8 cellular contexts compared by ENCODE assay signal in the genomic region with DNA sequence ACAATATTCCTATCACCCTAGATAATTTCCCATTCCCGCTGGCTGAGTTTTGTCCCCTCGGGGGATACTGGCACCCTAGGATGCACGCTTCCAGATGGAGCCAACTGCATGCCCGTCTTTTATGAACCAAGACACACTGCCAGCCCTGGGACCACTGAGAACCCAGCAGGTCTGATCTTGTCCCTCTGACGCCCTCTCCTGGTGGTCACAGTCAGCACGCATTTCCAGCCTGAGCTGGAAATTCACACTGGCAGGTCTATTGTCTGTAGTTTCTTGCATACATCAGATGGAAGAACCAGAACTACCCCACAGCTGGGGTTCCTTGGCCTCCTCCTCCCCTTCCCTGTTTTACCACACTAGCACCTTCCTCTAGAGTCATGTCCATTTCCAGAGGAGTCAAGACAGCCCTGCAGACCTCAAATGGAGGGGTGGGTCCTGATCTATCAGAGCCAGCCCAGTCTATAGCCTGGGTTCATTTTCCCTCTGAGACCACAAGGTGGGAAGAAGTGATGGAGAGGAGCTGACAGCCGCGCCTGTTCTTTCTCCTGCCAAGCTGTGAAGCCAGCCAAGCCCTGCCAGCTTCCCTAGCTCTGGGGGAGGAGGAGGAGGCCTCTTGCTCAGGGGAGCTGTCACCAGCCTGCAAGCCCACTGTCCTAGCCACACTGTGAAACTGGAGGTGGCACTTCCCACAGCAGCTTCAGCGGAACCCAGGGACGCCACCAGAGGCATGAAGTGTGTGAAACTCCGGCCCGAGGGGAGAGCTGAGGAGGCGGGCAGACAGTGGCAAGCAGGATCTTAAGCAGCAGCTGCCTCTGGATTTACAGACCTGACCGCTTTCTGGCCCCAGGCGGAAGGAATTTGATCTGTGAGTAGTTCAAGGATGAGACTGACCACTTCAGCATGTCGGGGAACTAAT. TPM values are rescaled to one million over a fixed set of nuclear protein-coding genes. Genes with fewer than 3 reads are reported as not detected.
DNase-seq lines count a peak whose midpoint lies in the region; ATAC-seq and TF ChIP-seq lines count a peak whose summit lies in the region.

No MANE protein-coding gene starts in this region.

- peak; percentile 77 for TF ChIP-seq CTCF in mucosa of descending colon (IDR thresholded peaks at IDR 0.05)

- no peaks in the 10 kb centered on the region for H3K9me3 Mint-ChIP-seq in activated CD8-positive, alpha-beta T cell treated with anti-CD3 and anti-CD28 coated beads, Interleukin-2, amount 10 ng/mL, durations not matched to agents 7 days and 5 days (ENCODE audit: insufficient read depth)
- no peaks in the 10 kb centered on the region for H3K9me3 Mint-ChIP-seq in effector memory CD8-positive, alpha-beta T cell

- H3K4me3 Mint-ChIP-seq in activated CD8-positive, alpha-beta T cell treated with anti-CD3 and anti-CD28 coated beads, Interleukin-2, amount 10 ng/mL, durations not matched to agents 7 days and 5 days: no peak overlapping the region
- H3K4me3 Mint-ChIP-seq in effector memory CD8-positive, alpha-beta T cell: peak overlapping the region; percentile 59 to 75

- peaks cover 18% of the 10 kb centered on the region for H3K4me1 ChIP-seq in mucosa of descending colon (ENCODE audit: low read depth)

- CTCF ChIA-PET in activated CD8-positive, alpha-beta T cell treated with anti-CD3 and anti-CD28 coated beads, Interleukin-2, amount 10 ng/mL, durations not matched to agents 7 days and 5 days (lab: Charles Lee): interaction anchor here (0.6 to 2.8 kb wide), 56 partner anchors 8 to 365 kb away, joined by 3 to 52 read pairs (median 4); a partner anchor contains a TSS

- peak; percentile 66 for ATAC-seq in activated CD8-positive, alpha-beta T cell treated with anti-CD3 and anti-CD28 coated beads, Interleukin-2, amount 10 ng/mL, durations not matched to agents 7 days and 5 days
- peak; percentile 59 for ATAC-seq in effector memory CD8-positive, alpha-beta T cell (replicated peaks)
- ATAC-seq in mucosa of descending colon (peak; percentile 63), HG03039 (IDR thresholded peaks at IDR 0.05; ENCODE audit: unreplicated experiment) (no peak)

- peaks cover 2% of the 10 kb centered on the region for H3K27me3 Mint-ChIP-seq in activated CD8-positive, alpha-beta T cell treated with anti-CD3 and anti-CD28 coated beads, Interleukin-2, amount 10 ng/mL, durations not matched to agents 7 days and 5 days (ENCODE audit: low read depth)
- H3K27me3 Mint-ChIP-seq in effector memory CD8-positive, alpha-beta T cell: no peaks in the 10 kb centered on the region

- POLR2A ChIA-PET in activated CD8-positive, alpha-beta T cell treated with anti-CD3 and anti-CD28 coated beads, Interleukin-2, amount 10 ng/mL, durations not matched to agents 7 days and 5 days (lab: Charles Lee): interaction anchor here (0.8 to 2.1 kb wide), 4 partner anchors 10 to 188 kb away, joined by 3 to 13 read pairs (median 4); no protein-coding TSS in a partner anchor

- H3K4me3 ChIP-seq in H7 (ENCODE audit: insufficient read depth, low read depth, low read length) (no peak overlapping the region), mucosa of descending colon (no peak overlapping the region)

- H3K36me3 Mint-ChIP-seq in activated CD8-positive, alpha-beta T cell treated with anti-CD3 and anti-CD28 coated beads, Interleukin-2, amount 10 ng/mL, durations not matched to agents 7 days and 5 days (ENCODE audit: low read depth): peaks cover 2% of the 10 kb centered on the region
- H3K36me3 Mint-ChIP-seq in effector memory CD8-positive, alpha-beta T cell (ENCODE audit: insufficient read depth): peaks cover 4% of the 10 kb centered on the region

- no peaks in the 10 kb centered on the region for H3K36me3 ChIP-seq in H7 (replicated peaks; ENCODE audit: control insufficient read depth, insufficient read depth, low read length)
- no peaks in the 10 kb centered on the region for H3K36me3 ChIP-seq in mucosa of descending colon (ENCODE audit: low read depth)

- intact Hi-C loops in mucosa of descending colon (cut with DNase I, micrococcal nuclease): no loop called here

- DNase-seq in AG08396 (ENCODE audit: low spot score) (peak; percentile 65), H7 (peak; percentile 91), NCI-H82 (lab: John Stamatoyannopoulos, UW) (peak; percentile 83), mucosa of descending colon (peak; percentile 74 to 90 (median 84))
- DNase-seq in activated CD8-positive, alpha-beta T cell treated with anti-CD3 and anti-CD28 coated beads, Interleukin-2, amount 10 ng/mL, durations not matched to agents 7 days and 5 days: peak; percentile 86
- peak; percentile 72 to 80 (median 74) for DNase-seq in effector memory CD8-positive, alpha-beta T cell
- DNase-seq in stimulated activated CD8-positive, alpha-beta memory T cell treated with anti-CD3 and anti-CD28 coated beads, Interleukin-2, amount 100 ng/mL, for 1 hour (ENCODE audit: low read depth in 2 of 2): peak; percentile 38 to 44

- H3K27me3 ChIP-seq in H7 (ENCODE audit: control insufficient read depth, insufficient read depth, low read length): no peaks in the 10 kb centered on the region

- no peak overlapping the region for H3K27ac Mint-ChIP-seq in activated CD8-positive, alpha-beta T cell treated with anti-CD3 and anti-CD28 coated beads, Interleukin-2, amount 10 ng/mL, durations not matched to agents 7 days and 5 days
- peak overlapping the region; percentile 18 to 75 for H3K27ac Mint-ChIP-seq in effector memory CD8-positive, alpha-beta T cell

- no peaks in the 10 kb centered on the region for H3K9me3 ChIP-seq in mucosa of descending colon

- peaks cover 10% of the 10 kb centered on the region for H3K4me1 Mint-ChIP-seq in activated CD8-positive, alpha-beta T cell treated with anti-CD3 and anti-CD28 coated beads, Interleukin-2, amount 10 ng/mL, durations not matched to agents 7 days and 5 days (ENCODE audit: low read depth)
- peaks cover 21 to 23% of the 10 kb centered on the region in 2 donors for H3K4me1 Mint-ChIP-seq in effector memory CD8-positive, alpha-beta T cell (ENCODE audit: low read depth in 2 of 2)

RNA-seq across cellular contexts. Expression of a gene that starts 29.3 kb away (rescaled TPM):
- total RNA-seq in H7 (2014; rRNA removed; shearing (Covaris generic)): 38.2 and 59.3 TPM in 2 replicates
- 10 to 100 TPM; 12.4 to 13.3 TPM for total RNA-seq in activated CD8-positive, alpha-beta T cell treated with anti-CD3 and anti-CD28 coated beads, Interleukin-2, amount 10 ng/mL, durations not matched to agents 7 days and 5 days
- total RNA-seq in mucosa of descending colon: 100 to 1,000 TPM in 1 of 3 donors, 10 to 100 TPM in 2; 11.4 to 214 (median 24.5) TPM

RNA-seq across cellular contexts. Expression of a gene that starts 37.9 kb away (rescaled TPM):
- total RNA-seq in H7 (2014; rRNA removed; shearing (Covaris generic)): not detected in 2 replicates
- not detected for total RNA-seq in activated CD8-positive, alpha-beta T cell treated with anti-CD3 and anti-CD28 coated beads, Interleukin-2, amount 10 ng/mL, durations not matched to agents 7 days and 5 days
- 100 to 1,000 TPM in 2 of 3 donors, 10 to 100 TPM in 1; 90.2 to 363 (median 336) TPM for total RNA-seq in mucosa of descending colon

RNA-seq across cellular contexts. Expression of a gene that starts 44.9 kb away (rescaled TPM):
- 16.5 and 16.8 TPM in 2 replicates for total RNA-seq in H7 (2014; rRNA removed; shearing (Covaris generic))
- total RNA-seq in activated CD8-positive, alpha-beta T cell treated with anti-CD3 and anti-CD28 coated beads, Interleukin-2, amount 10 ng/mL, durations not matched to agents 7 days and 5 days: 10 to 100 TPM; 59.3 to 61.2 TPM
- 10 to 100 TPM; 27.0 to 56.3 (median 30.3) TPM for total RNA-seq in mucosa of descending colon

RNA-seq across cellular contexts. Expression of a gene that starts 45.2 kb away (rescaled TPM):
- total RNA-seq in H7 (2014; rRNA removed; shearing (Covaris generic)): 50.0 and 54.4 TPM in 2 replicates
- 10 to 100 TPM; 39.6 to 44.7 TPM for total RNA-seq in activated CD8-positive, alpha-beta T cell treated with anti-CD3 and anti-CD28 coated beads, Interleukin-2, amount 10 ng/mL, durations not matched to agents 7 days and 5 days
- total RNA-seq in mucosa of descending colon: 10 to 100 TPM; 22.5 to 30.4 (median 28.7) TPM

RNA-seq across cellular contexts. Expression of a gene that starts 55.7 kb away (rescaled TPM):
- 327 and 489 TPM in 2 replicates for total RNA-seq in H7 (2014; rRNA removed; shearing (Covaris generic))
- total RNA-seq in activated CD8-positive, alpha-beta T cell treated with anti-CD3 and anti-CD28 coated beads, Interleukin-2, amount 10 ng/mL, durations not matched to agents 7 days and 5 days: 100 to 1,000 TPM; 420 to 444 TPM
- total RNA-seq in mucosa of descending colon: 100 to 1,000 TPM; 130 to 166 (median 134) TPM

Comparison
In these comparisons a context has a peak if more than half of its experiments do, and no peak if none do; other contexts are left out.
1. DNase-seq: peak in every context shown above with its lines; median percentile 91 in H7; 86 in activated CD8-positive, alpha-beta T cell treated with anti-CD3 and anti-CD28 coated beads, Interleukin-2, amount 10 ng/mL, durations not matched to agents 7 days and 5 days; 84 in mucosa of descending colon; 83 in NCI-H82; 74 in effector memory CD8-positive, alpha-beta T cell; 65 in AG08396; 41 in stimulated activated CD8-positive, alpha-beta memory T cell treated with anti-CD3 and anti-CD28 coated beads, Interleukin-2, amount 100 ng/mL, for 1 hour.
2. RNA of a gene that starts 37.9 kb away (total RNA-seq): 90.2 to 363 TPM in mucosa of descending colon; not detected in activated CD8-positive, alpha-beta T cell treated with anti-CD3 and anti-CD28 coated beads, Interleukin-2, amount 10 ng/mL, durations not matched to agents 7 days and 5 days and not detected in H7; every median in the first group is over 10 times any median in the second.